ENCODE assay signal across 7 cellular contexts in the genomic region with DNA sequence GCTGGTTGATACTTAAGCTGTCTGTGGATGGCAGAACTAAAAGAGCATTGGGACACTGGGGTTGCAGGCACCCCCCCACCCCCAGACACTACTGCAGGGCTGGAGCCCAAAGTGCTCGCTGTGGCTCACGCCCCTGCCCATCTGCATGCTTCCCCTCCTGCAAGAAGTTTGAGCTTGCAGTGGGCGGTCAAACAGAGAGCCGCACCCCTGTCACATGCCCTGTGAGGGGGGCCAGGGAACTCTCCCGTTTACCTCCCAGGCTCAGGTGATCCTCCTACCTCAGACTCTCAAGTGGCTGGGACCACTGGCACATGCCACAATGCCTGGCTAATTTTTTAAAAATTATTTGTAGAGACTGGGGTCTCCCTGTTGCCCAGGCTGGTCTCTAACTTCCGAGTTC.
"Had no signal": no experiment of that assay in that cellular context is flagged by ENCODE, and none has a peak within 500 bp of the region (broad histone marks: within the 10 kb centered on the region; RNA-seq: fewer than 3 reads in every experiment).

No MANE protein-coding gene starts in this region.

- H3K9ac ChIP-seq: KMS-11 had no signal

- H3K4me2 ChIP-seq: KMS-11 had no signal

- H3K27ac ChIP-seq: HL-60, KMS-11 had no signal

- H3K27ac Mint-ChIP-seq: H9 had no signal

- DNase-seq: GOT3, H9, HCEC 1CT, IMR-90, KBM-7 had no signal

- H3K4me3 Mint-ChIP-seq: H9 had no signal
